In the genomic region with DNA sequence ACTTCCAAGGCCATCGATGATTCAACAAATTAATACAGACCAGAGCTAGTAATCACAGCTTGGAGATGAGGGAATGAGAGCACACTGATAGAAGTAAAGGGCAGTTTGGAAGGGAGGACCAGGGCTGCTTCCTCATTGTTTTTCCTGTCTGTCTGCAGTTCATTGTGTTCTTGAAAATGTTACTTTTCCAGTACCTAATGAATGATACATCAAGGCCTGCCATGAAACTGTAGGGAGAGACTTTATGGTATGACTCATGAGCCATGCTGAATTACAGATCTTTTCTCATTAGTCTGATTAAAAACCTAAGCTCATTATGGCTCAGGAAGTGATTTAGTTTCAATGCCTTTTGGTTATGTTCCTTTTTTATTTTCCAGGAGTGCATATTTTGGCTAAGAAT, we compare ENCODE assay signal across 20 cellular contexts.
A peak's percentile ranks its signal among the peaks of the same experiment; 100 is the strongest.
DNase-seq lines count a peak whose midpoint lies in the region; ATAC-seq, FAIRE-seq and TF ChIP-seq lines count a peak whose summit lies in the region.
"Had no signal": no experiment of that assay in that cellular context is flagged by ENCODE, and none has a peak within 500 bp of the region (broad histone marks: within the 10 kb centered on the region; RNA-seq: fewer than 3 reads in every experiment).

No MANE protein-coding gene starts in this region.

- TF ChIP-seq CTCF in D721Med (IDR thresholded peaks at IDR 0.05; ENCODE audit: insufficient read depth, missing control alignments): no peak

- POLR2A ChIA-PET in naive thymus-derived CD4-positive, alpha-beta T cell (lab: Charles Lee): no interaction called here

- no peak overlapping the region for H3K4me3 Mint-ChIP-seq in naive thymus-derived CD4-positive, alpha-beta T cell

- no peaks in the 10 kb centered on the region for H3K9me3 ChIP-seq in naive thymus-derived CD4-positive, alpha-beta T cell (ENCODE audit: control insufficient read depth in 2 of 3, low read length in 3 of 3)
- H3K9me3 ChIP-seq: sigmoid colon had no signal

- no peak for DNase-seq in D721Med (ENCODE audit: insufficient read length, low spot score)
- DNase-seq in M059J (ENCODE audit: low read depth): peak; percentile 70
- peak; percentile 42 for DNase-seq in astrocyte of the hippocampus (ENCODE audit: low read depth, low spot score)
- peak; percentile 10 to 51 for DNase-seq in lung microvascular endothelial cell (ENCODE audit: low read depth in 2 of 2)
- no peak for DNase-seq in NCI-H2107 (lab: John Stamatoyannopoulos, UW)
- no peak for DNase-seq in SK-N-DZ (ENCODE audit: low spot score)
- DNase-seq in naive thymus-derived CD4-positive, alpha-beta T cell: no peak
- DNase-seq: activated CD4-positive, alpha-beta T cell treated with anti-CD3 and anti-CD28 coated beads for 48 hours; activated gamma-delta T cell; aorta; left ventricle myocardium inferior; NCI-H1105 treated with DMSO at 0.1 percent for 48 hours; NCI-H69; sigmoid colon; stimulated activated CD4-positive, alpha-beta T cell treated with anti-CD3 and anti-CD28 coated beads, Interleukin-1b, Interleukin-23, amount 100 ng/mL, for 48 hours; stimulated activated naive CD8-positive, alpha-beta T cell treated with anti-CD3 and anti-CD28 coated beads, Interleukin-15, Interleukin-2, amounts not matched to agents 100 U/mL and 50 U/mL, for 24 hours; trophoblast cell had no signal

- H3K27ac ChIP-seq in naive thymus-derived CD4-positive, alpha-beta T cell (ENCODE audit: low read depth, low read length): no peak overlapping the region
- H3K27ac ChIP-seq: left ventricle myocardium inferior, sigmoid colon had no signal

- no peak overlapping the region for H3K27ac Mint-ChIP-seq in naive thymus-derived CD4-positive, alpha-beta T cell

- CTCF ChIA-PET in naive thymus-derived CD4-positive, alpha-beta T cell (lab: Charles Lee): no interaction called here

- intact Hi-C loops in naive thymus-derived CD4-positive, alpha-beta T cell (cut with micrococcal nuclease): no loop called here

- H3K4me3 ChIP-seq in naive thymus-derived CD4-positive, alpha-beta T cell (ENCODE audit: low read length): no peak overlapping the region
- H3K4me3 ChIP-seq: left ventricle myocardium inferior, sigmoid colon had no signal

- no peaks in the 10 kb centered on the region for H3K36me3 ChIP-seq in naive thymus-derived CD4-positive, alpha-beta T cell (ENCODE audit: control insufficient read depth in 2 of 3, insufficient read depth in 3 of 3, low read length in 3 of 3)
- H3K36me3 ChIP-seq: left ventricle myocardium inferior, sigmoid colon had no signal

- peaks cover 0 to 22% (median 6%) of the 10 kb centered on the region in 11 donors for H3K9me3 Mint-ChIP-seq in naive thymus-derived CD4-positive, alpha-beta T cell

- FAIRE-seq in D721Med (lab: Jason Lieb, UNC): peak; percentile 98
- FAIRE-seq: colon, G401.6 had no signal

- no peak for ATAC-seq in esophagus mucosa
- no peak for ATAC-seq in naive thymus-derived CD4-positive, alpha-beta T cell
- ATAC-seq: stimulated activated naive CD8-positive, alpha-beta T cell treated with anti-CD3 and anti-CD28 coated beads, Interleukin-15, Interleukin-2, amounts not matched to agents 100 U/mL and 50 U/mL, for 24 hours had no signal

- peaks cover 0 to 3% (median 0%) of the 10 kb centered on the region in 5 donors for H3K36me3 Mint-ChIP-seq in naive thymus-derived CD4-positive, alpha-beta T cell

- no peaks in the 10 kb centered on the region for H3K4me1 ChIP-seq in naive thymus-derived CD4-positive, alpha-beta T cell (ENCODE audit: control insufficient read depth in 2 of 2, insufficient read depth in 2 of 2, low read length in 2 of 2)
- H3K4me1 ChIP-seq: left ventricle myocardium inferior, sigmoid colon had no signal

- H3K4me1 Mint-ChIP-seq in naive thymus-derived CD4-positive, alpha-beta T cell: no peaks in the 10 kb centered on the region

- no peaks in the 10 kb centered on the region for H3K27me3 ChIP-seq in naive thymus-derived CD4-positive, alpha-beta T cell (ENCODE audit: control insufficient read depth in 2 of 2, insufficient read depth in 2 of 2, low read length in 2 of 2)
- H3K27me3 ChIP-seq: sigmoid colon had no signal

- H3K27me3 Mint-ChIP-seq in naive thymus-derived CD4-positive, alpha-beta T cell: no peaks in the 10 kb centered on the region

Comparison
In these comparisons a context has a peak if more than half of its experiments do, and no peak if none do; other contexts are left out.
1. DNase-seq: peak in M059J (single experiment), astrocyte of the hippocampus (single experiment) and lung microvascular endothelial cell (2 of 2); none in D721Med (single experiment), NCI-H2107 (single experiment), SK-N-DZ (single experiment) and naive thymus-derived CD4-positive, alpha-beta T cell (0 of 9).